In the genomic region with DNA sequence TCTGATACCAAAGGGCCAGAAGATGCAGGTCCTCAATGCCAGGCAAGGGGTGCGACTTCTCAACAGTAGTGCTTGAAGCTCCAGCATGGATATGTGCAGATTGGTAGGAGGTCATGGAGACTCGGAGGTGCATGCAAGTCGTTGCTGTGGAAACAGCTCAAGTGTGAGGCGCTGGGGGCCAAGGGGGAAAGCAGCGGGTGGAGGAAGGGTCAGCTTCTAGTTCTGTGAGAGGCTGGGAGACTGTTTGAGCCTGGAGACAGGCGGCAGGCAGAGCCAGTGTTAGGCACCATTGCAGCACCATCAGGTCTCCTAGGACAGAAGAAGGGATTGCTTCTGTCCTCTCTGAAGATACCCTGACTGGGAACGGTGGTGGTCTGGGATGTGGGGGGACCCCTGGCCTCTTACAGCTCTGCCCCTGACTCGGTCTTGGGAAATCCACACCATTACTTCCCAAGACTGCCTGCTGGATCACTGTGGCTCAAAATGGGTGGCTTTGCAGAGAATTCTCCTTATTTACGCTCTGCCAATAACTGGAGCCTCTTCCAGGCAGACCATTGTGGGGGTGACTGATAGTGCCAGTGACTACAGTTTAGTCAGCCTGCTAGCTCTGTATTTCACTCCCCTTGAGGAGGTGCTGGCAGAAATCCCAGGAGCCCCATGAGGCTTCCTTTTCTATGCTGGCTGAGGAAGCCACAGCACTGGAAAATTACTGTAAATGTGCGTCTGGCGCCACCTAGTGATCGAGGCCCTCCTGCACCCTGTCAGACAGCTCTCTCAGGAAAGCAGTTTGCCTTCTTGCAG, we compare ENCODE assay signal across 1 cellular context.
TF ChIP-seq lines count a peak whose summit lies in the region.

No MANE protein-coding gene starts in this region.

TF ChIP-seq in H1, 55 proteins besides CTCF, POLR2A, EP300 and RAD21:
- TF ChIP-seq SP1 (IDR thresholded peaks at IDR 0.05; ENCODE audit: low read depth, low read length) (peak; percentile 56; the same call in 1 of the 2 replicates), CEBPB (IDR thresholded peaks at IDR 0.05; ENCODE audit: low read depth, low read length) (no peak), TAF7 (optimal IDR thresholded peaks at IDR 0.05; ENCODE audit: borderline replicate concordance, low read depth, low read length) (no peak), EGR1 (IDR thresholded peaks at IDR 0.05; ENCODE audit: borderline replicate concordance, low read depth, low read length) (no peak), ATF3 (IDR thresholded peaks at IDR 0.05; ENCODE audit: insufficient read depth, low read depth, low read length) (no peak), SP4 (IDR thresholded peaks at IDR 0.05; ENCODE audit: low read length) (no peak), YY1 (IDR thresholded peaks at IDR 0.05; ENCODE audit: low read depth, low read length) (no peak), JUND (IDR thresholded peaks at IDR 0.05; ENCODE audit: low read length) (0 out of 2 replicates have a peak, but pooled peaks have one; percentile 26)
